ENCODE assay signal across 8 cellular contexts in genomic region chr2:176997074-176997791, GRCh38.
DNase-seq lines count a peak whose midpoint lies in the region; ATAC-seq and TF ChIP-seq lines count a peak whose summit lies in the region.

No MANE protein-coding gene starts in this region.

- H3K4me1 Mint-ChIP-seq in CD14-positive monocyte (peaks cover 47% of the 10 kb centered on the region), osteocyte (ENCODE audit: unreplicated experiment) (no peaks in the 10 kb centered on the region)
- H3K4me1 Mint-ChIP-seq in stimulated activated memory B cell treated with anti-CD40 and anti-IgM and Interleukin-4, amounts not matched to agents 10 μg/mL and 1 μg/mL and 100 μg/mL, for 72 hours: peaks cover 6% of the 10 kb centered on the region

- H3K4me3 ChIP-seq in choroid plexus epithelial cell (ENCODE audit: low read depth, low read length) (no peak overlapping the region), gastrocnemius medialis (no peak overlapping the region)

- no peak overlapping the region for H3K27ac ChIP-seq in gastrocnemius medialis

- ATAC-seq in GM19372 (IDR thresholded peaks at IDR 0.05; ENCODE audit: low read depth, unreplicated experiment) (peak; percentile 44), HG03565 (IDR thresholded peaks at IDR 0.05; ENCODE audit: unreplicated experiment) (peak; percentile 51), gastrocnemius medialis (no peak)
- ATAC-seq in stimulated activated memory B cell treated with anti-CD40 and anti-IgM and Interleukin-4, amounts not matched to agents 10 μg/mL and 1 μg/mL and 100 μg/mL, for 72 hours: peak; percentile 75

- H3K27me3 ChIP-seq in gastrocnemius medialis: no peaks in the 10 kb centered on the region

- H3K36me3 ChIP-seq in gastrocnemius medialis: no peaks in the 10 kb centered on the region

- intact Hi-C loops in CD14-positive monocyte (cut with micrococcal nuclease) (no loop called here), gastrocnemius medialis (cut with DNase I; ENCODE audit: low total_unique reads) (no loop called here), posterior vena cava (cut with DNase I) (no loop called here)

- H3K27me3 Mint-ChIP-seq in CD14-positive monocyte (ENCODE audit: low read depth in 3 of 3) (peaks cover 0 to 1% (median 1%) of the 10 kb centered on the region in 3 donors), osteocyte (ENCODE audit: unreplicated experiment) (no peaks in the 10 kb centered on the region)
- no peaks in the 10 kb centered on the region for H3K27me3 Mint-ChIP-seq in stimulated activated memory B cell treated with anti-CD40 and anti-IgM and Interleukin-4, amounts not matched to agents 10 μg/mL and 1 μg/mL and 100 μg/mL, for 72 hours

- no peaks in the 10 kb centered on the region for H3K4me1 ChIP-seq in gastrocnemius medialis

- DNase-seq in CD14-positive monocyte (ENCODE audit: low spot score) (peak; percentile 80), choroid plexus epithelial cell (ENCODE audit: low read depth) (peak; percentile 35), gastrocnemius medialis (no peak), osteocyte (ENCODE audit: extremely low spot score, unreplicated experiment) (no peak), posterior vena cava (ENCODE audit: low spot score) (no peak)

- H3K27ac Mint-ChIP-seq in CD14-positive monocyte: peak overlapping the region; percentile 59 to 86 (median 77)
- H3K27ac Mint-ChIP-seq in stimulated activated memory B cell treated with anti-CD40 and anti-IgM and Interleukin-4, amounts not matched to agents 10 μg/mL and 1 μg/mL and 100 μg/mL, for 72 hours: peak overlapping the region; percentile 2
- H3K27ac Mint-ChIP-seq in osteocyte (ENCODE audit: unreplicated experiment): no peak overlapping the region

- H3K4me3 Mint-ChIP-seq in CD14-positive monocyte: peak overlapping the region in 1 of 2 donors; percentile 3
- no peak overlapping the region for H3K4me3 Mint-ChIP-seq in stimulated activated memory B cell treated with anti-CD40 and anti-IgM and Interleukin-4, amounts not matched to agents 10 μg/mL and 1 μg/mL and 100 μg/mL, for 72 hours
- no peak overlapping the region for H3K4me3 Mint-ChIP-seq in osteocyte (ENCODE audit: unreplicated experiment)

- TF ChIP-seq POLR2A in gastrocnemius medialis (IDR thresholded peaks at IDR 0.05): no peak

- H3K9me3 Mint-ChIP-seq in CD14-positive monocyte (peaks cover 0 to 9% (median 3%) of the 10 kb centered on the region in 7 donors), osteocyte (ENCODE audit: unreplicated experiment) (no peaks in the 10 kb centered on the region)
- H3K9me3 Mint-ChIP-seq in stimulated activated memory B cell treated with anti-CD40 and anti-IgM and Interleukin-4, amounts not matched to agents 10 μg/mL and 1 μg/mL and 100 μg/mL, for 72 hours: no peaks in the 10 kb centered on the region

- no peaks in the 10 kb centered on the region for H3K36me3 Mint-ChIP-seq in CD14-positive monocyte
- no peaks in the 10 kb centered on the region for H3K36me3 Mint-ChIP-seq in stimulated activated memory B cell treated with anti-CD40 and anti-IgM and Interleukin-4, amounts not matched to agents 10 μg/mL and 1 μg/mL and 100 μg/mL, for 72 hours
- H3K36me3 Mint-ChIP-seq in osteocyte (ENCODE audit: unreplicated experiment): no peaks in the 10 kb centered on the region

- TF ChIP-seq CTCF in CD14-positive monocyte (IDR thresholded peaks at IDR 0.05) (no peak), choroid plexus epithelial cell (conservative IDR thresholded peaks at IDR 0.05; ENCODE audit: low read depth, low read length) (no peak), gastrocnemius medialis (IDR thresholded peaks at IDR 0.05 in 4 of 5, conservative IDR thresholded peaks at IDR 0.05 in 1 of 5) (no peak), osteocyte (IDR thresholded peaks at IDR 0.05) (no peak)

- no peaks in the 10 kb centered on the region for H3K9me3 ChIP-seq in gastrocnemius medialis

- in situ Hi-C loops in gastrocnemius medialis (cut with MboI; ENCODE audit: low sequenced_read_pairs in 4 of 4): no loop called here

Comparison
In these comparisons a context has a peak if more than half of its experiments do, and no peak if none do; other contexts are left out.
1. DNase-seq: peak in CD14-positive monocyte (single experiment) and choroid plexus epithelial cell (single experiment); none in gastrocnemius medialis (0 of 2), osteocyte (single experiment) and posterior vena cava (single experiment).
2. ATAC-seq: peak in GM19372 (single experiment), HG03565 (single experiment) and stimulated activated memory B cell treated with anti-CD40 and anti-IgM and Interleukin-4, amounts not matched to agents 10 μg/mL and 1 μg/mL and 100 μg/mL, for 72 hours (single experiment); none in gastrocnemius medialis (0 of 2).